11 cellular contexts compared by ENCODE assay signal in genomic region chr4:143202824-143203223, GRCh38. TPM values are rescaled to one million over a fixed set of nuclear protein-coding genes. Genes with fewer than 3 reads are reported as not detected.
DNase-seq lines count a peak whose midpoint lies in the region; ATAC-seq and TF ChIP-seq lines count a peak whose summit lies in the region.
"Had no signal": no experiment of that assay in that cellular context is flagged by ENCODE, and none has a peak within 500 bp of the region (broad histone marks: within the 10 kb centered on the region; RNA-seq: fewer than 3 reads in every experiment).

No MANE protein-coding gene starts in this region.

- H3K4me3 ChIP-seq in AG04450 (ENCODE audit: low read depth, low read length), result no peak overlapping the region
- H3K4me3 ChIP-seq in KMS-11 (IDR thresholded peaks at IDR 0.05; ENCODE audit: insufficient read depth, low read depth, low read length), result no peak overlapping the region
- H3K4me3 ChIP-seq in astrocyte of the spinal cord (ENCODE audit: low read depth, low read length), result no peak overlapping the region
- no peak overlapping the region for H3K4me3 ChIP-seq in effector memory CD4-positive, alpha-beta T cell (ENCODE audit: insufficient read depth, low read depth, low read length, poor library complexity, severe bottlenecking)

- H3K79me2 ChIP-seq in KMS-11 (ENCODE audit: insufficient read depth, low read depth), result no peaks in the 10 kb centered on the region

- H3K4me2 ChIP-seq in KMS-11, result no peak overlapping the region

- in situ Hi-C loops in astrocyte of the spinal cord (cut with HindIII; ENCODE audit: low sequenced_read_pairs), result no loop called here

- H4K20me1 ChIP-seq in KMS-11 (ENCODE audit: insufficient read depth), result no peaks in the 10 kb centered on the region

- DNase-seq in AG04450 (ENCODE audit: low read depth, low spot score), result no peak
- peak; percentile 44 for DNase-seq in astrocyte of the spinal cord (ENCODE audit: low read depth, low spot score)
- DNase-seq in left kidney (ENCODE audit: low read depth, low spot score), result peak; percentile 4
- DNase-seq in anterior cingulate cortex (lab: John Stamatoyannopoulos, UW), result no peak
- DNase-seq in effector memory CD4-positive, alpha-beta T cell, result no peak
- DNase-seq in cerebellar cortex (ENCODE audit: low spot score), result no peak
- DNase-seq: naive B cell, NCI-H2081, substantia nigra had no signal

- peaks cover 10% of the 10 kb centered on the region for H3K4me1 ChIP-seq in KMS-11 (ENCODE audit: low read depth, poor library complexity, severe bottlenecking)
- H3K4me1 ChIP-seq in effector memory CD4-positive, alpha-beta T cell (ENCODE audit: control insufficient read depth, insufficient read depth, low read length, poor library complexity, severe bottlenecking), result no peaks in the 10 kb centered on the region

- ATAC-seq in GM19324 (IDR thresholded peaks at IDR 0.05; ENCODE audit: low FRiP score, unreplicated experiment), result no peak

- H2AFZ ChIP-seq in KMS-11 (ENCODE audit: low read depth), result no peak overlapping the region

- CTCF ChIA-PET in AG04450 (lab: Charles Lee), result interaction anchor here (1.1 to 3.7 kb wide), 10 partner anchors 11 to 281 kb away, joined by 3 to 23 read pairs (median 6); no protein-coding TSS in a partner anchor

- peaks cover 14% of the 10 kb centered on the region; the same call in 1 of the 2 replicates for H3K36me3 ChIP-seq in KMS-11 (ENCODE audit: insufficient read depth)
- peaks cover 78% of the 10 kb centered on the region for H3K36me3 ChIP-seq in effector memory CD4-positive, alpha-beta T cell (ENCODE audit: control insufficient read depth, insufficient read depth, low read length)

- POLR2A ChIA-PET in AG04450 (lab: Yijun Ruan, JAX), result no interaction called here

- TF ChIP-seq CTCF in AG04450 (IDR thresholded peaks at IDR 0.05; ENCODE audit: low read depth, low read length) (peak; percentile 47), KMS-11 (conservative IDR thresholded peaks at IDR 0.05; ENCODE audit: low read depth, low read length) (peak; percentile 47; the same call in 1 of the 2 replicates), astrocyte of the spinal cord (IDR thresholded peaks at IDR 0.05; ENCODE audit: low read depth, low read length) (peak; percentile 22)

- H3K27me3 ChIP-seq in AG04450 (ENCODE audit: control insufficient read depth, insufficient read depth, low read length) (no peaks in the 10 kb centered on the region), KMS-11 (ENCODE audit: insufficient read depth, low read depth) (no peaks in the 10 kb centered on the region)
- no peaks in the 10 kb centered on the region for H3K27me3 ChIP-seq in effector memory CD4-positive, alpha-beta T cell (replicated peaks; ENCODE audit: control insufficient read depth, insufficient read depth, low read length, poor library complexity, severe bottlenecking)

- H3K27ac ChIP-seq in AG04450 (ENCODE audit: low read depth, low read length) (no peak overlapping the region), KMS-11 (no peak overlapping the region)
- no peak overlapping the region for H3K27ac ChIP-seq in effector memory CD4-positive, alpha-beta T cell (ENCODE audit: insufficient read depth, low read length, poor library complexity, severe bottlenecking)

- H3K9ac ChIP-seq in KMS-11, result no peak overlapping the region

- no peaks in the 10 kb centered on the region for H3K9me3 ChIP-seq in AG04450 (ENCODE audit: control insufficient read depth, insufficient read depth, low read length)
- H3K9me3 ChIP-seq in effector memory CD4-positive, alpha-beta T cell (ENCODE audit: control insufficient read depth, low read length), result no peaks in the 10 kb centered on the region

RNA-seq across cellular contexts. Expression of gene USP38, which starts 18.1 kb away (rescaled TPM):
- 11.6 and 14.1 TPM in 2 replicates for polyA plus RNA-seq in AG04450 (2011; rRNA removed)
- polyA minus RNA-seq in AG04450 (2011; rRNA and poly(A)+ RNA removed), result 25.3 and 26.6 TPM in 2 replicates

Comparison
In these comparisons a context has a peak if more than half of its experiments do, and no peak if none do; other contexts are left out.
1. DNase-seq: peak in astrocyte of the spinal cord (single experiment) and left kidney (single experiment); none in AG04450 (single experiment), anterior cingulate cortex (0 of 58), effector memory CD4-positive, alpha-beta T cell (0 of 3) and cerebellar cortex (single experiment).
2. Peak in every context shown above with its lines, with median percentiles within 50 percentile points of each other: CTCF ChIP-seq.